6 cellular contexts compared by ENCODE assay signal in the genomic region with DNA sequence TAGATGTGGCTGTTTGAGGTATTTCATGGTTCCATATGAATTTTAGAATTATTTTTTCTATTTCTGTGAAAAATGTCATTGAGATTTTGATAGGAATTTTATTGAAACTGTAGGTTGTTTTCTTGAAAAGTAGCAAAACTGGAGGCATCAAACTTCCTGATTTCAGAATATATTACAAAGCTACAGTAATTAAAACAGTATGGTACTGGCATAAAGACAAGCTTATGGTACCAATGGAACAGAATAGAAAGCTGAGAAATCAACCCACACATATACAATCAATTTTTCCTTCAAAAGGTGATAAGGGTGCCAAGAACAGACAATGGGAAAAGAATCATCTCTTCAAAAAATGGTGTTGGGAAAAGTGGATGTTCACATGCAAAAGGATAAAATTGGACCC.
"Had no signal": no experiment of that assay in that cellular context is flagged by ENCODE, and none has a peak within 500 bp of the region (broad histone marks: within the 10 kb centered on the region; RNA-seq: fewer than 3 reads in every experiment).

No MANE protein-coding gene starts in this region.

- H3K27ac ChIP-seq: HL-60 had no signal

- FAIRE-seq: HepG2, HTR-8/SVneo had no signal

- ATAC-seq: HepG2 had no signal

- DNase-seq: IMR-90, KBM-7, KG1 had no signal
